Comparison of ENCODE assay signal across 18 cellular contexts in genomic region chr9:129724456-129725190, GRCh38. TPM values are rescaled to one million over a fixed set of nuclear protein-coding genes. Genes with fewer than 3 reads are reported as not detected.
DNase-seq lines count a peak whose midpoint lies in the region; ATAC-seq and TF ChIP-seq lines count a peak whose summit lies in the region.
"Had no signal": no experiment of that assay in that cellular context is flagged by ENCODE, and none has a peak within 500 bp of the region (broad histone marks: within the 10 kb centered on the region; RNA-seq: fewer than 3 reads in every experiment).

No MANE protein-coding gene starts in this region.

- H3K79me2 ChIP-seq in hepatocyte (no peaks in the 10 kb centered on the region), MM.1S (ENCODE audit: low read length) (no peaks in the 10 kb centered on the region)

- in situ Hi-C loops in GM13976 (cut with MboI; ENCODE audit: low sequenced_read_pairs, unreplicated experiment): no loop called here

- peaks cover 5% of the 10 kb centered on the region for H3K27me3 Mint-ChIP-seq in T-helper 2 cell treated with Interferon-gamma antibody and Interleukin-4, amounts not matched to agents 5 μg/mL and 100 μg/mL, for 36 hours (ENCODE audit: low read depth)

- intact Hi-C loops in vagina (cut with DNase I): no loop called here

- DNase-seq in T-helper 2 cell treated with Interferon-gamma antibody and Interleukin-4, amounts not matched to agents 5 μg/mL and 100 μg/mL, for 36 hours (ENCODE audit: low spot score): no peak
- DNase-seq in T-helper 2 cell: no peak
- DNase-seq in adipocyte (ENCODE audit: low read depth): no peak
- DNase-seq in hepatocyte (ENCODE audit: low spot score): no peak
- DNase-seq in vagina (ENCODE audit: extremely low spot score in 2 of 2): no peak
- DNase-seq in GM13976 (ENCODE audit: low spot score): no peak
- no peak for DNase-seq in MM.1S
- DNase-seq: CD8-positive, alpha-beta T cell; DMS79; NCI-H1092; NCI-H146; NCI-H2081 treated with DMSO at 0.1 percent for 48 hours; NCI-H510A treated with DMSO at 0.1 percent for 48 hours had no signal

- peaks cover 3% of the 10 kb centered on the region for H3K4me1 Mint-ChIP-seq in T-helper 2 cell treated with Interferon-gamma antibody and Interleukin-4, amounts not matched to agents 5 μg/mL and 100 μg/mL, for 36 hours (ENCODE audit: low read depth)

- H3K4me3 ChIP-seq in adipocyte (ENCODE audit: low read length) (no peak overlapping the region), hepatocyte (no peak overlapping the region), vagina (no peak overlapping the region), MM.1S (ENCODE audit: low read length) (no peak overlapping the region)
- H3K4me3 ChIP-seq: BLaER1, GM23338 had no signal

- H3K4me1 ChIP-seq in adipocyte (ENCODE audit: control insufficient read depth, insufficient read depth, low read length): peaks cover 27% of the 10 kb centered on the region
- H3K4me1 ChIP-seq in hepatocyte (ENCODE audit: insufficient read depth): peaks cover 7% of the 10 kb centered on the region
- H3K4me1 ChIP-seq in vagina: peaks cover 24% of the 10 kb centered on the region
- H3K4me1 ChIP-seq in MM.1S (ENCODE audit: low read length): no peaks in the 10 kb centered on the region

- no peaks in the 10 kb centered on the region for H3K9me3 ChIP-seq in adipocyte (ENCODE audit: control insufficient read depth, low read length)
- no peaks in the 10 kb centered on the region for H3K9me3 ChIP-seq in hepatocyte (ENCODE audit: low read depth)
- no peaks in the 10 kb centered on the region for H3K9me3 ChIP-seq in vagina
- H3K9me3 ChIP-seq in MM.1S (replicated peaks; ENCODE audit: insufficient read depth, low read length): no peaks in the 10 kb centered on the region
- H3K9me3 ChIP-seq: BLaER1 had no signal

- H3K4me3 Mint-ChIP-seq in T-helper 2 cell treated with Interferon-gamma antibody and Interleukin-4, amounts not matched to agents 5 μg/mL and 100 μg/mL, for 36 hours: no peak overlapping the region
- H3K4me3 Mint-ChIP-seq: CD8-positive, alpha-beta T cell; GM23338 had no signal

- peak overlapping the region; percentile 29 for H3K9ac ChIP-seq in adipocyte (ENCODE audit: low read length)
- H3K9ac ChIP-seq in MM.1S (ENCODE audit: low read length): no peak overlapping the region
- H3K9ac ChIP-seq: BLaER1, KMS-11 had no signal

- H2AFZ ChIP-seq in hepatocyte (no peak overlapping the region), MM.1S (ENCODE audit: low read length) (no peak overlapping the region)
- H2AFZ ChIP-seq: GM23338 had no signal

- H3K27ac Mint-ChIP-seq in T-helper 2 cell treated with Interferon-gamma antibody and Interleukin-4, amounts not matched to agents 5 μg/mL and 100 μg/mL, for 36 hours: peak overlapping the region; percentile 45
- H3K27ac Mint-ChIP-seq: CD8-positive, alpha-beta T cell; GM23338 had no signal

- H3K27ac ChIP-seq in hepatocyte (peak overlapping the region; percentile 83), vagina (peak overlapping the region; percentile 83), MM.1S (ENCODE audit: low read length) (no peak overlapping the region)
- H3K27ac ChIP-seq: BLaER1, KMS-11 had no signal

- H3K4me2 ChIP-seq in hepatocyte: no peak overlapping the region
- H3K4me2 ChIP-seq in MM.1S (ENCODE audit: low read depth, low read length): no peak overlapping the region
- H3K4me2 ChIP-seq: GM23338, KMS-11 had no signal

- no peaks in the 10 kb centered on the region for H3K27me3 ChIP-seq in adipocyte (replicated peaks; ENCODE audit: control insufficient read depth, insufficient read depth, low read length)
- no peaks in the 10 kb centered on the region for H3K27me3 ChIP-seq in hepatocyte
- H3K27me3 ChIP-seq in vagina: no peaks in the 10 kb centered on the region
- H3K27me3 ChIP-seq in MM.1S (replicated peaks; ENCODE audit: insufficient read depth, low read length): peaks cover 94% of the 10 kb centered on the region
- H3K27me3 ChIP-seq: BLaER1 had no signal

- no peaks in the 10 kb centered on the region for H3F3A ChIP-seq in MM.1S (ENCODE audit: insufficient read depth, low read length)

- TF ChIP-seq CTCF in hepatocyte (IDR thresholded peaks at IDR 0.05; ENCODE audit: poor library complexity) (no peak), vagina (IDR thresholded peaks at IDR 0.05) (no peak), GM13976 (IDR thresholded peaks at IDR 0.05; ENCODE audit: borderline replicate concordance, control extremely low read depth, extremely low read depth, insufficient read depth, missing control alignments) (no peak), MM.1S (IDR thresholded peaks at IDR 0.05; ENCODE audit: low read length) (no peak)

- no peaks in the 10 kb centered on the region for H3K36me3 Mint-ChIP-seq in T-helper 2 cell treated with Interferon-gamma antibody and Interleukin-4, amounts not matched to agents 5 μg/mL and 100 μg/mL, for 36 hours (ENCODE audit: low read depth)
- H3K36me3 Mint-ChIP-seq: CD8-positive, alpha-beta T cell had no signal

- H3K9me3 Mint-ChIP-seq in T-helper 2 cell treated with Interferon-gamma antibody and Interleukin-4, amounts not matched to agents 5 μg/mL and 100 μg/mL, for 36 hours: no peaks in the 10 kb centered on the region
- H3K9me3 Mint-ChIP-seq: CD8-positive, alpha-beta T cell; GM23338 had no signal

- peaks cover 5% of the 10 kb centered on the region for H3K36me3 ChIP-seq in adipocyte (ENCODE audit: control insufficient read depth, insufficient read depth, low read length, severe bottlenecking)
- no peaks in the 10 kb centered on the region for H3K36me3 ChIP-seq in hepatocyte (replicated peaks; ENCODE audit: insufficient read depth, low read depth)
- no peaks in the 10 kb centered on the region for H3K36me3 ChIP-seq in vagina
- H3K36me3 ChIP-seq in MM.1S (replicated peaks; ENCODE audit: insufficient read depth, low read length): no peaks in the 10 kb centered on the region
- H3K36me3 ChIP-seq: BLaER1 had no signal

- no peak for ATAC-seq in GM18873 (IDR thresholded peaks at IDR 0.05; ENCODE audit: low FRiP score, unreplicated experiment)
- ATAC-seq: CD8-positive, alpha-beta T cell; GM23338 had no signal

- no peaks in the 10 kb centered on the region for H4K20me1 ChIP-seq in hepatocyte (ENCODE audit: insufficient read depth, poor library complexity, severe bottlenecking)
- no peaks in the 10 kb centered on the region for H4K20me1 ChIP-seq in MM.1S (ENCODE audit: insufficient read depth, low read length)
- H4K20me1 ChIP-seq: BLaER1 had no signal

- TF ChIP-seq POLR2A in vagina (IDR thresholded peaks at IDR 0.05): no peak

- H3K9me2 ChIP-seq in hepatocyte (replicated peaks; ENCODE audit: insufficient read depth) (no peaks in the 10 kb centered on the region), MM.1S (replicated peaks; ENCODE audit: insufficient read depth, low read length) (no peaks in the 10 kb centered on the region)

- WGBS in hepatocyte (ENCODE audit: low lambda C conversion rate, missing lambda C conversion rate): 86% methylated on average over 15 of the region's 16 CpGs

RNA-seq across cellular contexts. Expression of gene PTGES, which starts 28.2 kb away (rescaled TPM):
- total RNA-seq in hepatocyte: 17.1 and 26.4 TPM in 2 replicates
- polyA plus RNA-seq in hepatocyte: 94.9 and 103 TPM in 2 replicates
- 18.9 TPM for total RNA-seq in vagina

RNA-seq across cellular contexts. Expression of gene PRRX2, which starts 59.2 kb away (rescaled TPM):
- total RNA-seq in hepatocyte: 5.7 and 9.7 TPM in 2 replicates
- polyA plus RNA-seq in hepatocyte: 14.0 and 23.0 TPM in 2 replicates
- 43.7 TPM for total RNA-seq in vagina
- total RNA-seq: A172; CD8-positive, alpha-beta T cell had no signal
